1 cellular context compared by ENCODE assay signal in genomic region chr5:142324377-142324870, GRCh38.
TF ChIP-seq lines count a peak whose summit lies in the region.

No MANE protein-coding gene starts in this region.

TF ChIP-seq in HEK293, 187 proteins besides CTCF, POLR2A, EP300 and RAD21 (continued from another document and continues in another):
- TF ChIP-seq ZNF626 (tag by site-specific recombination; IDR thresholded peaks at IDR 0.05), result no peak
- TF ChIP-seq MEIS1 (CRISPR knock-in tag; IDR thresholded peaks at IDR 0.05; ENCODE audit: borderline replicate concordance), result no peak
- no peak for TF ChIP-seq ZNF138 (tag by site-specific recombination; IDR thresholded peaks at IDR 0.05; ENCODE audit: borderline replicate concordance)
- no peak for TF ChIP-seq ZSCAN5A (tag by site-specific recombination; IDR thresholded peaks at IDR 0.05)
- TF ChIP-seq ZNF580 (tag by site-specific recombination; IDR thresholded peaks at IDR 0.05), result no peak
- TF ChIP-seq MYNN (tag by site-specific recombination; IDR thresholded peaks at IDR 0.05; ENCODE audit: borderline replicate concordance), result no peak
- no peak for TF ChIP-seq FEZF1 (tag by site-specific recombination; IDR thresholded peaks at IDR 0.05)
- TF ChIP-seq ZNF555 (tag by site-specific recombination; conservative IDR thresholded peaks at IDR 0.05), result no peak
- no peak for TF ChIP-seq ZNF664 (tag by site-specific recombination; IDR thresholded peaks at IDR 0.05)
- no peak for TF ChIP-seq GLI4 (tag by site-specific recombination; IDR thresholded peaks at IDR 0.05)
- TF ChIP-seq ZNF501 (tag by site-specific recombination; IDR thresholded peaks at IDR 0.05), result peak; percentile 71
- TF ChIP-seq ZEB2 (tag by site-specific recombination; IDR thresholded peaks at IDR 0.05), result no peak
- TF ChIP-seq SP7 (tag by site-specific recombination; IDR thresholded peaks at IDR 0.05), result no peak
- TF ChIP-seq ZNF629 (tag by site-specific recombination; IDR thresholded peaks at IDR 0.05), result no peak
- no peak for TF ChIP-seq ZNF140 (tag by site-specific recombination; IDR thresholded peaks at IDR 0.05)
- 0 out of 2 replicates have a peak, but pooled peaks have one; percentile 14 for TF ChIP-seq ZBTB8A (tag by site-specific recombination; IDR thresholded peaks at IDR 0.05)
- no peak for TF ChIP-seq GLI2 (tag by site-specific recombination; IDR thresholded peaks at IDR 0.05; ENCODE audit: borderline replicate concordance, low read depth)
- no peak for TF ChIP-seq ZNF404 (tag by site-specific recombination; IDR thresholded peaks at IDR 0.05)
- no peak; the same call in 1 of the 2 replicates for TF ChIP-seq SP2 (tag by site-specific recombination; IDR thresholded peaks at IDR 0.05)
- TF ChIP-seq ZNF76 (tag by site-specific recombination; IDR thresholded peaks at IDR 0.05; ENCODE audit: borderline replicate concordance, low read depth), result no peak
- no peak for TF ChIP-seq ZNF133 (tag by site-specific recombination; IDR thresholded peaks at IDR 0.05)
- no peak for TF ChIP-seq ZNF701 (tag by site-specific recombination; IDR thresholded peaks at IDR 0.05)
- TF ChIP-seq ZFHX2 (tag by site-specific recombination; conservative IDR thresholded peaks at IDR 0.05), result peak; percentile 20; the same call in 1 of the 2 replicates
- no peak for TF ChIP-seq ZNF560 (tag by site-specific recombination; IDR thresholded peaks at IDR 0.05; ENCODE audit: borderline replicate concordance)
- TF ChIP-seq ZNF221 (tag by site-specific recombination; IDR thresholded peaks at IDR 0.05; ENCODE audit: borderline replicate concordance), result no peak
- no peak for TF ChIP-seq ZBTB7A (tag by site-specific recombination; IDR thresholded peaks at IDR 0.05; ENCODE audit: low read depth)
- TF ChIP-seq ZNF658 (tag by site-specific recombination; IDR thresholded peaks at IDR 0.05), result no peak
- no peak for TF ChIP-seq ZNF473 (tag by site-specific recombination; IDR thresholded peaks at IDR 0.05)
- TF ChIP-seq ZNF211 (tag by site-specific recombination; IDR thresholded peaks at IDR 0.05; ENCODE audit: low read depth), result no peak
- 0 out of 2 replicates have a peak, but pooled peaks have one; percentile 19 for TF ChIP-seq ZIC2 (tag by site-specific recombination; IDR thresholded peaks at IDR 0.05)
- TF ChIP-seq ZNF223 (tag by site-specific recombination; IDR thresholded peaks at IDR 0.05), result peak; percentile 99
- no peak for TF ChIP-seq ZNF248 (tag by site-specific recombination; IDR thresholded peaks at IDR 0.05)
- TF ChIP-seq ZNF280C (tag by site-specific recombination; IDR thresholded peaks at IDR 0.05), result no peak
- TF ChIP-seq ZSCAN30 (tag by site-specific recombination; IDR thresholded peaks at IDR 0.05), result 0 out of 2 replicates have a peak, but pooled peaks have one; percentile 58
- no peak for TF ChIP-seq ZNF416 (tag by site-specific recombination; IDR thresholded peaks at IDR 0.05)
- no peak for TF ChIP-seq SETDB1 (IDR thresholded peaks at IDR 0.05; ENCODE audit: insufficient read length, low read length)
- no peak for TF ChIP-seq ZBTB1 (tag by site-specific recombination; IDR thresholded peaks at IDR 0.05)
- 0 out of 2 replicates have a peak, but pooled peaks have one; percentile 34 for TF ChIP-seq PRDM4 (tag by site-specific recombination; IDR thresholded peaks at IDR 0.05)
- peak; percentile 100 for TF ChIP-seq ZXDB (tag by site-specific recombination; IDR thresholded peaks at IDR 0.05)
- TF ChIP-seq ZNF837 (tag by site-specific recombination; IDR thresholded peaks at IDR 0.05), result 0 out of 2 replicates have a peak, but pooled peaks have one; percentile 6
- TF ChIP-seq PRDM6 (tag by site-specific recombination; IDR thresholded peaks at IDR 0.05), result no peak
- peak; percentile 59; the same call in 1 of the 2 replicates for TF ChIP-seq MZF1 (tag by site-specific recombination; IDR thresholded peaks at IDR 0.05; ENCODE audit: borderline replicate concordance)
- TF ChIP-seq HIC1 (tag by site-specific recombination; IDR thresholded peaks at IDR 0.05), result peak; percentile 86
- no peak; the same call in 1 of the 2 replicates for TF ChIP-seq ZNF335 (tag by site-specific recombination; conservative IDR thresholded peaks at IDR 0.05)
- TF ChIP-seq ZNF362 (tag by site-specific recombination; IDR thresholded peaks at IDR 0.05), result no peak
- TF ChIP-seq ZNF513 (tag by site-specific recombination; IDR thresholded peaks at IDR 0.05), result no peak
- no peak for TF ChIP-seq OVOL3 (tag by site-specific recombination; IDR thresholded peaks at IDR 0.05)
- TF ChIP-seq ZNF394 (tag by site-specific recombination; IDR thresholded peaks at IDR 0.05; ENCODE audit: borderline replicate concordance), result no peak; the same call in 1 of the 2 replicates
- TF ChIP-seq KLF7 (tag by site-specific recombination; IDR thresholded peaks at IDR 0.05; ENCODE audit: borderline replicate concordance), result no peak
- no peak for TF ChIP-seq BCL11B (tag by site-specific recombination; IDR thresholded peaks at IDR 0.05; ENCODE audit: low read depth)
- no peak for TF ChIP-seq SP3 (tag by site-specific recombination; IDR thresholded peaks at IDR 0.05)
- TF ChIP-seq ZNF830 (tag by site-specific recombination; IDR thresholded peaks at IDR 0.05; ENCODE audit: low read depth), result no peak
- TF ChIP-seq ZNF561 (tag by site-specific recombination; IDR thresholded peaks at IDR 0.05; ENCODE audit: borderline replicate concordance), result peak; percentile 72; the same call in 1 of the 2 replicates
- TF ChIP-seq ZBTB48 (tag by site-specific recombination; IDR thresholded peaks at IDR 0.05), result peak; percentile 75
- TF ChIP-seq ZSCAN16 (tag by site-specific recombination; IDR thresholded peaks at IDR 0.05), result no peak
- peak; percentile 62; the same call in 1 of the 2 replicates for TF ChIP-seq ZBTB10 (tag by site-specific recombination; IDR thresholded peaks at IDR 0.05)
- TF ChIP-seq ZNF324 (tag by site-specific recombination; IDR thresholded peaks at IDR 0.05), result peak; percentile 55; the same call in 1 of the 2 replicates
